Comparison of ENCODE assay signal across 10 cellular contexts in genomic region chr1:17696417-17697301, GRCh38. TPM values are rescaled to one million over a fixed set of nuclear protein-coding genes. Genes with fewer than 3 reads are reported as not detected.
A peak's percentile ranks its signal among the peaks of the same experiment; 100 is the strongest.
DNase-seq lines count a peak whose midpoint lies in the region; ATAC-seq and TF ChIP-seq lines count a peak whose summit lies in the region.
"Had no signal": no experiment of that assay in that cellular context is flagged by ENCODE, and none has a peak within 500 bp of the region (broad histone marks: within the 10 kb centered on the region; RNA-seq: fewer than 3 reads in every experiment).

No MANE protein-coding gene starts in this region.

- H3K4me1 ChIP-seq in PC-3 (ENCODE audit: insufficient read depth, low read length) = no peaks in the 10 kb centered on the region
- no peaks in the 10 kb centered on the region for H3K4me1 ChIP-seq in body of pancreas

- DNase-seq in COLO829 (ENCODE audit: low spot score) = peak; percentile 25
- DNase-seq in PC-3 = peak; percentile 60
- peak; percentile 46 for DNase-seq in fibroblast of gingiva (ENCODE audit: low read depth)
- DNase-seq in nephron progenitor cell = peak; percentile 52
- no peak for DNase-seq in activated naive CD4-positive, alpha-beta T cell treated with anti-CD3 and anti-CD28 coated beads for 36 hours
- no peak for DNase-seq in body of pancreas
- DNase-seq in natural killer cell treated with Interleukin-12 subunit alpha and Interleukin-12 subunit beta and Interleukin-15 and Interleukin-18, amount 100 ng/mL, for 72 hours (ENCODE audit: low spot score) = no peak
- no peak for DNase-seq in activated T-cell treated with anti-CD3 and anti-CD28 coated beads, Interleukin-2, amount 50 U/mL, for 48 hours
- DNase-seq: activated T-cell treated with anti-CD3 and anti-CD28 coated beads, Interleukin-2, amount 50 U/mL, for 24 hours had no signal

- H3K9me2 ChIP-seq in PC-3 (replicated peaks; ENCODE audit: low read length) = no peaks in the 10 kb centered on the region

- H3K9me3 Mint-ChIP-seq in nephron progenitor cell = no peaks in the 10 kb centered on the region
- H3K9me3 Mint-ChIP-seq in activated naive CD4-positive, alpha-beta T cell treated with anti-CD3 and anti-CD28 coated beads for 36 hours = no peaks in the 10 kb centered on the region
- no peaks in the 10 kb centered on the region for H3K9me3 Mint-ChIP-seq in natural killer cell treated with Interleukin-12 subunit alpha and Interleukin-12 subunit beta and Interleukin-15 and Interleukin-18, amount 100 ng/mL, for 72 hours
- H3K9me3 Mint-ChIP-seq: activated T-cell treated with anti-CD3 and anti-CD28 coated beads, Interleukin-2, amount 50 U/mL, for 24 hours had no signal

- H3K36me3 Mint-ChIP-seq in nephron progenitor cell (ENCODE audit: low read depth) = peaks cover 12% of the 10 kb centered on the region
- H3K36me3 Mint-ChIP-seq in activated naive CD4-positive, alpha-beta T cell treated with anti-CD3 and anti-CD28 coated beads for 36 hours (ENCODE audit: low read depth) = no peaks in the 10 kb centered on the region
- H3K36me3 Mint-ChIP-seq in natural killer cell treated with Interleukin-12 subunit alpha and Interleukin-12 subunit beta and Interleukin-15 and Interleukin-18, amount 100 ng/mL, for 72 hours = no peaks in the 10 kb centered on the region

- no peaks in the 10 kb centered on the region for H3K79me2 ChIP-seq in PC-3 (ENCODE audit: low read length)

- H3F3A ChIP-seq in PC-3 (ENCODE audit: low read length, unreplicated experiment) = no peaks in the 10 kb centered on the region

- no peaks in the 10 kb centered on the region for H4K20me1 ChIP-seq in PC-3 (ENCODE audit: low read length)

- H3K36me3 ChIP-seq in PC-3 (ENCODE audit: low read depth, low read length) = no peaks in the 10 kb centered on the region
- peaks cover 0 to 32% of the 10 kb centered on the region in 2 donors for H3K36me3 ChIP-seq in body of pancreas (replicated peaks in 1 of 2; ENCODE audit: insufficient read depth in 1 of 2, low read depth in 2 of 2)

- CTCF ChIA-PET in PC-3 (lab: Charles Lee) = interaction anchor here (0.6 to 0.8 kb wide), 2 partner anchors 140 to 202 kb away, joined by 3 to 9 read pairs; no protein-coding TSS in a partner anchor
- CTCF ChIA-PET in activated naive CD4-positive, alpha-beta T cell treated with anti-CD3 and anti-CD28 coated beads for 36 hours (lab: Charles Lee) = interaction anchor here (0.6 kb wide), 1 partner anchor 89 kb away, joined by 3 read pairs; no protein-coding TSS in a partner anchor

- no peak overlapping the region for H3K4me3 ChIP-seq in PC-3 (ENCODE audit: low read length)
- H3K4me3 ChIP-seq in body of pancreas = no peak overlapping the region
- H3K4me3 ChIP-seq: skin epidermis had no signal

- H3K27ac ChIP-seq in PC-3 (ENCODE audit: low read length) (no peak overlapping the region), body of pancreas (no peak overlapping the region)
- H3K27ac ChIP-seq: skin epidermis had no signal

- H2AFZ ChIP-seq in PC-3 (ENCODE audit: low read length) = no peak overlapping the region

- H3K27me3 Mint-ChIP-seq in nephron progenitor cell (ENCODE audit: low read depth, poor library complexity) = peaks cover 3% of the 10 kb centered on the region
- no peaks in the 10 kb centered on the region for H3K27me3 Mint-ChIP-seq in activated naive CD4-positive, alpha-beta T cell treated with anti-CD3 and anti-CD28 coated beads for 36 hours (ENCODE audit: low read depth)
- peaks cover 8 to 16% of the 10 kb centered on the region in 2 donors for H3K27me3 Mint-ChIP-seq in natural killer cell treated with Interleukin-12 subunit alpha and Interleukin-12 subunit beta and Interleukin-15 and Interleukin-18, amount 100 ng/mL, for 72 hours

- peaks cover 43% of the 10 kb centered on the region for H3K4me1 Mint-ChIP-seq in nephron progenitor cell
- no peaks in the 10 kb centered on the region for H3K4me1 Mint-ChIP-seq in activated naive CD4-positive, alpha-beta T cell treated with anti-CD3 and anti-CD28 coated beads for 36 hours (ENCODE audit: low read depth)
- no peaks in the 10 kb centered on the region for H3K4me1 Mint-ChIP-seq in natural killer cell treated with Interleukin-12 subunit alpha and Interleukin-12 subunit beta and Interleukin-15 and Interleukin-18, amount 100 ng/mL, for 72 hours (ENCODE audit: low read depth in 2 of 2)

- POLR2A ChIA-PET in PC-3 (lab: Charles Lee; ENCODE audit: unreplicated experiment) = no interaction called here

- ATAC-seq in PC-3 (peak; percentile 65), body of pancreas (no peak)
- ATAC-seq in natural killer cell treated with Interleukin-12 subunit alpha and Interleukin-12 subunit beta and Interleukin-15 and Interleukin-18, amount 100 ng/mL, for 72 hours = no peak

- no peak overlapping the region for H3K9ac ChIP-seq in PC-3 (ENCODE audit: low read length)

- BruUV-seq in PC-3 (replicated peaks; lab: Mats Ljungman, UMichigan) = no TSS peak

- H3K9me3 ChIP-seq in PC-3 (ENCODE audit: low read length) (no peaks in the 10 kb centered on the region), body of pancreas (no peaks in the 10 kb centered on the region)

- intact Hi-C loops in PC-3 (cut with micrococcal nuclease) (no loop called here), body of pancreas (cut with DNase I) (no loop called here)
- intact Hi-C loops in activated naive CD4-positive, alpha-beta T cell treated with anti-CD3 and anti-CD28 coated beads for 36 hours (cut with micrococcal nuclease) = no loop called here

- TF ChIP-seq POLR2A in body of pancreas (IDR thresholded peaks at IDR 0.05) = no peak

- 87% methylated on average over 26 to 41 of the region's 42 CpGs for WGBS in body of pancreas, 2 donors

- no peak overlapping the region for H3K4me3 Mint-ChIP-seq in nephron progenitor cell
- no peak overlapping the region for H3K4me3 Mint-ChIP-seq in activated naive CD4-positive, alpha-beta T cell treated with anti-CD3 and anti-CD28 coated beads for 36 hours
- H3K4me3 Mint-ChIP-seq in natural killer cell treated with Interleukin-12 subunit alpha and Interleukin-12 subunit beta and Interleukin-15 and Interleukin-18, amount 100 ng/mL, for 72 hours = no peak overlapping the region
- H3K4me3 Mint-ChIP-seq: activated T-cell treated with anti-CD3 and anti-CD28 coated beads, Interleukin-2, amount 50 U/mL, for 24 hours had no signal

- H3K27me3 ChIP-seq in PC-3 (ENCODE audit: low read length) (no peaks in the 10 kb centered on the region), body of pancreas (no peaks in the 10 kb centered on the region)

- TF ChIP-seq CTCF in PC-3 (conservative IDR thresholded peaks at IDR 0.05; ENCODE audit: low read depth, low read length) (peak; percentile 54; the same call in 1 of the 2 replicates), nephron progenitor cell (IDR thresholded peaks at IDR 0.05) (peak; percentile 43), body of pancreas (IDR thresholded peaks at IDR 0.05) (peak in 3 of 7 experiments; percentile 8 to 24 (median 17))

- H3K4me2 ChIP-seq in PC-3 (ENCODE audit: low read length) = no peak overlapping the region

- peak overlapping the region; percentile 73 for H3K27ac Mint-ChIP-seq in nephron progenitor cell
- H3K27ac Mint-ChIP-seq in activated naive CD4-positive, alpha-beta T cell treated with anti-CD3 and anti-CD28 coated beads for 36 hours = no peak overlapping the region
- H3K27ac Mint-ChIP-seq in natural killer cell treated with Interleukin-12 subunit alpha and Interleukin-12 subunit beta and Interleukin-15 and Interleukin-18, amount 100 ng/mL, for 72 hours = no peak overlapping the region
- H3K27ac Mint-ChIP-seq: activated T-cell treated with anti-CD3 and anti-CD28 coated beads, Interleukin-2, amount 50 U/mL, for 24 hours had no signal

RNA-seq across cellular contexts. Expression of gene ACTL8, which starts 58.5 kb away (rescaled TPM):
- total RNA-seq in PC-3 (2014; rRNA removed) = not detected in 2 replicates
- total RNA-seq in activated naive CD4-positive, alpha-beta T cell treated with anti-CD3 and anti-CD28 coated beads for 36 hours = under 1 TPM in 1 of 2 experiments, not detected in 1; 0.12 TPM
- not detected for total RNA-seq in body of pancreas
- total RNA-seq in natural killer cell treated with Interleukin-12 subunit alpha and Interleukin-12 subunit beta and Interleukin-15 and Interleukin-18, amount 100 ng/mL, for 72 hours = not detected

Comparison
In these comparisons a context has a peak if more than half of its experiments do, and no peak if none do; other contexts are left out.
1. DNase-seq: peak in COLO829 (single experiment), PC-3 (single experiment), fibroblast of gingiva (single experiment) and nephron progenitor cell (single experiment); none in activated naive CD4-positive, alpha-beta T cell treated with anti-CD3 and anti-CD28 coated beads for 36 hours (single experiment), body of pancreas (0 of 4), natural killer cell treated with Interleukin-12 subunit alpha and Interleukin-12 subunit beta and Interleukin-15 and Interleukin-18, amount 100 ng/mL, for 72 hours (single experiment) and activated T-cell treated with anti-CD3 and anti-CD28 coated beads, Interleukin-2, amount 50 U/mL, for 48 hours (0 of 2).